ENCODE assay signal across 8 cellular contexts in the genomic region with DNA sequence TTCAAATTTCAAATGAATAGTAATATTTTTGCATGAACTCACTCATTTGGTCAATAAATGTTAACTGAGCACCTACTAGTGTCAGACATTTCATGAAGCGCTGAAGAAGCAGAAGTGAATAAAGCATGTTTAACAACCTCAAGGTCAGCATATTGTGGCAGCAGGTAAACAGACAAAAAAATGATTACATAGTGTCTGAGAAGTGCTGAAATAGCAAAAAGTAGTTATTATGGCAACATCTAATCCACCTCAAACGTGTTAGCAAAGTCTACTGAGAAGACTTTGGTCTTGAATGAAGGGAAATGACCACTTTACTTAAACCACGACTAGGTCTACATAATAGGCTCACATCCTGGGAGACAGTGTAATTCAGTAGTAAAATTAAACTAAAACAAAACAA.
"Had no signal": no experiment of that assay in that cellular context is flagged by ENCODE, and none has a peak within 500 bp of the region (broad histone marks: within the 10 kb centered on the region; RNA-seq: fewer than 3 reads in every experiment).

No MANE protein-coding gene starts in this region.

- ATAC-seq: HCT116 had no signal

- H3K4me1 ChIP-seq: HAP-1 had no signal

- H2AFZ ChIP-seq: GM23248 had no signal

- H3K9me3 ChIP-seq: HAP-1 had no signal

- H3K9ac ChIP-seq: GM23248 had no signal

- H3K27ac ChIP-seq: GM23248, HL-60 had no signal

- DNase-seq: GM23248, GOT3, H7, HFFc6, KG1 had no signal

- H3K36me3 ChIP-seq: HAP-1 had no signal

- H3K4me3 ChIP-seq: GM23248, HAP-1 had no signal
